Comparison of ENCODE assay signal across 1 cellular context in genomic region chr11:27363576-27364115, GRCh38.
A peak's percentile ranks its signal among the peaks of the same experiment; 100 is the strongest.
TF ChIP-seq lines count a peak whose summit lies in the region.

No MANE protein-coding gene starts in this region.

TF ChIP-seq in K562, 482 proteins besides CTCF, POLR2A, EP300 and RAD21 (continued from another document):
- TF ChIP-seq LCOR (CRISPR knock-in tag; IDR thresholded peaks at IDR 0.05) = peak; percentile 3; the same call in 1 of the 2 replicates
